Comparison of ENCODE assay signal across 12 cellular contexts in genomic region chr5:1326903-1327756, GRCh38. TPM values are rescaled to one million over a fixed set of nuclear protein-coding genes. Genes with fewer than 3 reads are reported as not detected.
A peak's percentile ranks its signal among the peaks of the same experiment; 100 is the strongest.
DNase-seq lines count a peak whose midpoint lies in the region; ATAC-seq and TF ChIP-seq lines count a peak whose summit lies in the region.
"Not testable (repeated sequence)": the region's sequence is repeated elsewhere in the genome, so short reads cannot be mapped to it uniquely, and the experiment has no call there.
"Had no signal": no experiment of that assay in that cellular context is flagged by ENCODE, and none has a peak within 500 bp of the region (broad histone marks: within the 10 kb centered on the region; RNA-seq: fewer than 3 reads in every experiment).

No MANE protein-coding gene starts in this region.

- not testable (repeated sequence) for H3K27me3 Mint-ChIP-seq in CD4-positive, alpha-beta memory T cell; mesothelial cell of epicardium (ENCODE audit: low read depth)

- CTCF ChIA-PET in CD4-positive, alpha-beta memory T cell (lab: Charles Lee; ENCODE audit: partially characterized antibody) = interaction anchor here (1.3 kb wide), 1 partner anchor 53 kb away, joined by 3 read pairs; no protein-coding TSS in a partner anchor

- not testable (repeated sequence) for H3K27ac ChIP-seq in CD4-positive, alpha-beta memory T cell (ENCODE audit: low read depth, low read length); foreskin keratinocyte
- peak overlapping the region; percentile 100 for H3K27ac ChIP-seq in RWPE2 (ENCODE audit: poor library complexity, severe bottlenecking)

- not testable (repeated sequence) for H3K4me1 ChIP-seq in CD4-positive, alpha-beta memory T cell (ENCODE audit: insufficient read depth, low read length); foreskin keratinocyte
- H3K4me1 ChIP-seq in RWPE2 (ENCODE audit: insufficient read depth, poor library complexity, severe bottlenecking) = peaks cover 44% of the 10 kb centered on the region

- H3K9me3 Mint-ChIP-seq in CD4-positive, alpha-beta memory T cell; activated naive CD4-positive, alpha-beta T cell treated with anti-CD3 and anti-CD28 coated beads, Interleukin-2, amount 50 U/mL, for 72 hours; stimulated activated effector memory CD8-positive, alpha-beta T cell treated with anti-CD3 and anti-CD28 coated beads, Interleukin-12 subunit alpha, Interleukin-12 subunit beta, amount 100 ng/mL, for 72 hours: not testable (repeated sequence)
- H3K9me3 Mint-ChIP-seq in mesothelial cell of epicardium = peaks cover 23% of the 10 kb centered on the region

- H3K9me3 ChIP-seq in CD4-positive, alpha-beta memory T cell (ENCODE audit: control insufficient read depth in 1 of 2, low read length in 2 of 2); RWPE2 (ENCODE audit: severe bottlenecking): not testable (repeated sequence)

- peaks cover 0 to 13% (median 4%) of the 10 kb centered on the region in 4 donors for H3K4me1 Mint-ChIP-seq in CD4-positive, alpha-beta memory T cell
- H3K4me1 Mint-ChIP-seq in mesothelial cell of epicardium = not testable (repeated sequence)
- peaks cover 26% of the 10 kb centered on the region for H3K4me1 Mint-ChIP-seq in stimulated activated effector memory CD8-positive, alpha-beta T cell treated with anti-CD3 and anti-CD28 coated beads, Interleukin-12 subunit alpha, Interleukin-12 subunit beta, amount 100 ng/mL, for 72 hours

- POLR2A ChIA-PET in CD4-positive, alpha-beta memory T cell (lab: Charles Lee; ENCODE audit: partially characterized antibody) = interaction anchor here (0.6 to 2.1 kb wide), 3 partner anchors 8 to 14 kb away, joined by 3 to 8 read pairs (median 4); no protein-coding TSS in a partner anchor

- H3K4me3 ChIP-seq in CD4-positive, alpha-beta memory T cell (ENCODE audit: low read length in 2 of 2); RWPE2 (ENCODE audit: severe bottlenecking): not testable (repeated sequence)

- intact Hi-C loops in CD4-positive, alpha-beta memory T cell (cut with micrococcal nuclease) = not testable (repeated sequence)

- peak overlapping the region in 6 of 7 donors; percentile 4 to 73 (median 17) for H3K27ac Mint-ChIP-seq in CD4-positive, alpha-beta memory T cell
- peak overlapping the region; percentile 67 to 71 for H3K27ac Mint-ChIP-seq in activated naive CD4-positive, alpha-beta T cell treated with anti-CD3 and anti-CD28 coated beads, Interleukin-2, amount 50 U/mL, for 72 hours
- H3K27ac Mint-ChIP-seq in mesothelial cell of epicardium = peak overlapping the region; percentile 90
- peak overlapping the region; percentile 74 for H3K27ac Mint-ChIP-seq in stimulated activated effector memory CD8-positive, alpha-beta T cell treated with anti-CD3 and anti-CD28 coated beads, Interleukin-12 subunit alpha, Interleukin-12 subunit beta, amount 100 ng/mL, for 72 hours

- ATAC-seq in RWPE2 (ENCODE audit: low read depth); activated naive CD4-positive, alpha-beta T cell treated with anti-CD3 and anti-CD28 coated beads, Interleukin-2, amount 50 U/mL, for 72 hours; foreskin keratinocyte; stimulated activated effector memory CD8-positive, alpha-beta T cell treated with anti-CD3 and anti-CD28 coated beads, Interleukin-12 subunit alpha, Interleukin-12 subunit beta, amount 100 ng/mL, for 72 hours: not testable (repeated sequence)

- H3K36me3 ChIP-seq in CD4-positive, alpha-beta memory T cell (ENCODE audit: insufficient read depth, low read length) = peaks cover 62% of the 10 kb centered on the region
- peaks cover 56% of the 10 kb centered on the region for H3K36me3 ChIP-seq in RWPE2 (ENCODE audit: low read depth)

- not testable (repeated sequence) for H3K4me3 Mint-ChIP-seq in CD4-positive, alpha-beta memory T cell; mesothelial cell of epicardium; stimulated activated effector memory CD8-positive, alpha-beta T cell treated with anti-CD3 and anti-CD28 coated beads, Interleukin-12 subunit alpha, Interleukin-12 subunit beta, amount 100 ng/mL, for 72 hours

- peaks cover 20 to 61% of the 10 kb centered on the region in 2 donors for H3K36me3 Mint-ChIP-seq in CD4-positive, alpha-beta memory T cell
- H3K36me3 Mint-ChIP-seq in activated naive CD4-positive, alpha-beta T cell treated with anti-CD3 and anti-CD28 coated beads, Interleukin-2, amount 50 U/mL, for 72 hours = not testable (repeated sequence)
- peaks cover 62% of the 10 kb centered on the region for H3K36me3 Mint-ChIP-seq in mesothelial cell of epicardium
- peaks cover 51% of the 10 kb centered on the region for H3K36me3 Mint-ChIP-seq in stimulated activated effector memory CD8-positive, alpha-beta T cell treated with anti-CD3 and anti-CD28 coated beads, Interleukin-12 subunit alpha, Interleukin-12 subunit beta, amount 100 ng/mL, for 72 hours

- not testable (repeated sequence) for TF ChIP-seq CTCF in RWPE2 (IDR thresholded peaks at IDR 0.05; ENCODE audit: poor library complexity, severe bottlenecking); foreskin keratinocyte (conservative IDR thresholded peaks at IDR 0.05); mesothelial cell of epicardium (IDR thresholded peaks at IDR 0.05; ENCODE audit: unreplicated experiment)

- DNase-seq in CD4-positive, alpha-beta memory T cell; mesothelial cell of epicardium (ENCODE audit: low spot score in 2 of 2, unreplicated experiment in 2 of 2); stimulated activated effector memory CD8-positive, alpha-beta T cell treated with anti-CD3 and anti-CD28 coated beads, Interleukin-12 subunit alpha, Interleukin-12 subunit beta, amount 100 ng/mL, for 72 hours (ENCODE audit: low spot score in 2 of 2): not testable (repeated sequence)
- DNase-seq in HS-5 (ENCODE audit: low read depth) = peak; percentile 80
- DNase-seq in RWPE2 (ENCODE audit: low spot score) = peak; percentile 76
- peak in 1 of 2 donors; percentile 21 for DNase-seq in activated naive CD4-positive, alpha-beta T cell treated with anti-CD3 and anti-CD28 coated beads, Interleukin-2, amount 50 U/mL, for 72 hours (ENCODE audit: low spot score in 2 of 2)
- DNase-seq in dermis microvascular lymphatic vessel endothelial cell (ENCODE audit: low read depth in 2 of 2) = peak; percentile 13 to 69
- DNase-seq in foreskin keratinocyte = peak; percentile 57 to 78

- H3K27me3 ChIP-seq in CD4-positive, alpha-beta memory T cell (ENCODE audit: insufficient read depth, low read length); RWPE2 (ENCODE audit: insufficient read depth, poor library complexity, severe bottlenecking); foreskin keratinocyte: not testable (repeated sequence)

RNA-seq across cellular contexts. Expression of gene CLPTM1L, which starts 17.8 kb away (rescaled TPM):
- 10 to 100 TPM; 86.0 to 87.4 TPM for total RNA-seq in CD4-positive, alpha-beta memory T cell
- 10 to 100 TPM; 34.1 to 59.2 TPM for polyA plus RNA-seq in CD4-positive, alpha-beta memory T cell
- total RNA-seq in activated naive CD4-positive, alpha-beta T cell treated with anti-CD3 and anti-CD28 coated beads, Interleukin-2, amount 50 U/mL, for 72 hours = 10 to 100 TPM; 44.8 to 67.9 TPM
- total RNA-seq in dermis microvascular lymphatic vessel endothelial cell = 256 and 260 TPM in 2 replicates
- 131 and 137 TPM in 2 replicates for total RNA-seq in foreskin keratinocyte
- polyA plus RNA-seq in foreskin keratinocyte = 110 and 114 TPM in 2 replicates
- total RNA-seq in mesothelial cell of epicardium = 79.3 to 83.9 TPM (median 83.7 TPM) in 3 replicates

RNA-seq across cellular contexts. Expression of gene TERT, which starts 32.3 kb away (rescaled TPM):
- total RNA-seq in CD4-positive, alpha-beta memory T cell = not detected
- polyA plus RNA-seq in CD4-positive, alpha-beta memory T cell = under 1 TPM; 0.12 to 0.13 TPM
- 10 to 100 TPM in 1 of 2 donors, 1 to 10 TPM in 1; 3.5 to 16.6 TPM for total RNA-seq in activated naive CD4-positive, alpha-beta T cell treated with anti-CD3 and anti-CD28 coated beads, Interleukin-2, amount 50 U/mL, for 72 hours
- total RNA-seq in dermis microvascular lymphatic vessel endothelial cell = not detected in 2 replicates
- total RNA-seq in foreskin keratinocyte = 0.04 TPM in 1 of 2 replicates, not detected in the other
- not detected in 2 replicates for polyA plus RNA-seq in foreskin keratinocyte
- 0.16 to 0.33 TPM (median 0.20 TPM) in 3 replicates for total RNA-seq in mesothelial cell of epicardium
- total RNA-seq: gastrocnemius medialis, lower lobe of right lung, right cardiac atrium, subcutaneous adipose tissue had no signal
- polyA plus RNA-seq: right cardiac atrium had no signal

Comparison
In these comparisons a context has a peak if more than half of its experiments do, and no peak if none do; other contexts are left out.
1. H3K27ac Mint-ChIP-seq: peak in every context shown above with its lines; median percentile 90 in mesothelial cell of epicardium; 74 in stimulated activated effector memory CD8-positive, alpha-beta T cell treated with anti-CD3 and anti-CD28 coated beads, Interleukin-12 subunit alpha, Interleukin-12 subunit beta, amount 100 ng/mL, for 72 hours; 69 in activated naive CD4-positive, alpha-beta T cell treated with anti-CD3 and anti-CD28 coated beads, Interleukin-2, amount 50 U/mL, for 72 hours; 17 in CD4-positive, alpha-beta memory T cell.